7 cellular contexts compared by ENCODE assay signal in genomic region chr20:48920527-48921167, GRCh38. TPM values are rescaled to one million over a fixed set of nuclear protein-coding genes. Genes with fewer than 3 reads are reported as not detected.
A peak's percentile ranks its signal among the peaks of the same experiment; 100 is the strongest.
DNase-seq lines count a peak whose midpoint lies in the region; ATAC-seq and TF ChIP-seq lines count a peak whose summit lies in the region.

No MANE protein-coding gene starts in this region.

- H3K4me1 Mint-ChIP-seq in activated naive CD8-positive, alpha-beta T cell treated with anti-CD3 and anti-CD28 coated beads, Interleukin-2, amount 10 ng/mL, durations not matched to agents 7 days and 5 days = peaks cover 31% of the 10 kb centered on the region

- peaks cover 6% of the 10 kb centered on the region for H3K27me3 Mint-ChIP-seq in activated naive CD8-positive, alpha-beta T cell treated with anti-CD3 and anti-CD28 coated beads, Interleukin-2, amount 10 ng/mL, durations not matched to agents 7 days and 5 days

- no peak overlapping the region for H2BK20ac ChIP-seq in IMR-90 (ENCODE audit: low read depth, low read length)

- no peaks in the 10 kb centered on the region for H3K9me3 Mint-ChIP-seq in activated naive CD8-positive, alpha-beta T cell treated with anti-CD3 and anti-CD28 coated beads, Interleukin-2, amount 10 ng/mL, durations not matched to agents 7 days and 5 days

- peaks cover 6% of the 10 kb centered on the region for H3K36me3 Mint-ChIP-seq in activated naive CD8-positive, alpha-beta T cell treated with anti-CD3 and anti-CD28 coated beads, Interleukin-2, amount 10 ng/mL, durations not matched to agents 7 days and 5 days

- H3K56ac ChIP-seq in IMR-90 (ENCODE audit: extremely low read depth, insufficient read depth, low read length) = no peak overlapping the region

- no peak overlapping the region for H2BK15ac ChIP-seq in IMR-90 (ENCODE audit: low read depth, low read length)

- DNase-seq in IMR-90 (no peak), kidney epithelial cell (ENCODE audit: low read depth) (no peak), substantia nigra (lab: John Stamatoyannopoulos, UW) (peak in 1 of 49 donors; percentile 17)
- DNase-seq in activated naive CD8-positive, alpha-beta T cell treated with anti-CD3 and anti-CD28 coated beads, Interleukin-2, amount 10 ng/mL, durations not matched to agents 7 days and 5 days = peak; percentile 57
- no peak for DNase-seq in central memory CD4-positive, alpha-beta T cell

- no peak overlapping the region for H3K18ac ChIP-seq in IMR-90 (ENCODE audit: low read depth, low read length)

- H3K4me2 ChIP-seq in IMR-90 (ENCODE audit: low read depth, low read length) = peak overlapping the region; percentile 83

- peaks cover 3% of the 10 kb centered on the region; the same call in 1 of the 2 replicates for H3K9me1 ChIP-seq in IMR-90 (ENCODE audit: insufficient read depth, low read length)

- intact Hi-C loops in IMR-90 (cut with micrococcal nuclease) = no loop called here

- H2BK120ac ChIP-seq in IMR-90 (ENCODE audit: low read depth, low read length) = no peak overlapping the region

- ATAC-seq in IMR-90 (ENCODE audit: low read depth) (no peak), GM18861 (IDR thresholded peaks at IDR 0.05; ENCODE audit: unreplicated experiment) (no peak), GM21515 (IDR thresholded peaks at IDR 0.05; ENCODE audit: unreplicated experiment) (no peak)
- ATAC-seq in activated naive CD8-positive, alpha-beta T cell treated with anti-CD3 and anti-CD28 coated beads, Interleukin-2, amount 10 ng/mL, durations not matched to agents 7 days and 5 days (ENCODE audit: low read depth) = no peak

- dilution Hi-C loops in IMR-90 (cut with HindIII; ENCODE audit: low sequenced_read_pairs, unreplicated experiment) = no loop called here

- H3K4me3 Mint-ChIP-seq in activated naive CD8-positive, alpha-beta T cell treated with anti-CD3 and anti-CD28 coated beads, Interleukin-2, amount 10 ng/mL, durations not matched to agents 7 days and 5 days = peak overlapping the region; percentile 97

- H3K4me3 ChIP-seq in IMR-90 (ENCODE audit: insufficient read depth, low read depth, low read length) (peak overlapping the region; percentile 82), kidney epithelial cell (ENCODE audit: low read depth, low read length) (peak overlapping the region; percentile 82)

- H3K36me3 ChIP-seq in IMR-90 (ENCODE audit: control insufficient read depth, insufficient read depth, low read length) = no peaks in the 10 kb centered on the region
- H3K36me3 ChIP-seq in kidney epithelial cell (ENCODE audit: control insufficient read depth, insufficient read depth, low read length) = no peaks in the 10 kb centered on the region

- H3K27ac ChIP-seq in IMR-90 (ENCODE audit: insufficient read depth, low read length) = peak overlapping the region; percentile 77; the same call in 1 of the 2 replicates
- H3K27ac ChIP-seq in substantia nigra (ENCODE audit: low read depth, low read length, poor library complexity, severe bottlenecking) = peak overlapping the region; percentile 79

- POLR2A ChIA-PET in IMR-90 (lab: Charles Lee; ENCODE audit: unreplicated experiment) = no interaction called here
- POLR2A ChIA-PET in activated naive CD8-positive, alpha-beta T cell treated with anti-CD3 and anti-CD28 coated beads, Interleukin-2, amount 10 ng/mL, durations not matched to agents 7 days and 5 days (lab: Charles Lee) = interaction anchor here (1.2 kb wide), 1 partner anchor 26 kb away, joined by 3 read pairs; no protein-coding TSS in a partner anchor

- H3K4me1 ChIP-seq in IMR-90 (ENCODE audit: control insufficient read depth, insufficient read depth, low read length) = peaks cover 2% of the 10 kb centered on the region; the same call in 1 of the 2 replicates

- peak overlapping the region; percentile 99 for H2AK9ac ChIP-seq in IMR-90 (replicated peaks; ENCODE audit: low read depth, low read length, poor library complexity)

- H4K20me1 ChIP-seq in IMR-90 (ENCODE audit: insufficient read depth, low read length) = 0 out of 2 replicates have a peak, but pooled peaks cover 2% of the 10 kb centered on the region

- peak overlapping the region; percentile 94 for H3K4ac ChIP-seq in IMR-90 (ENCODE audit: low read depth, low read length)

- TF ChIP-seq CTCF in IMR-90 (conservative IDR thresholded peaks at IDR 0.05; ENCODE audit: low read depth, low read length) (no peak), kidney epithelial cell (IDR thresholded peaks at IDR 0.05; ENCODE audit: insufficient read depth, low read length, poor library complexity, severe bottlenecking) (no peak)

- no peak overlapping the region for H4K5ac ChIP-seq in IMR-90 (ENCODE audit: low read depth, low read length)

- CTCF ChIA-PET in IMR-90 (lab: Yijun Ruan, JAX) = no interaction called here

- BruUV-seq in IMR-90 (replicated peaks; lab: Mats Ljungman, UMichigan) = no TSS peak

- H3K9ac ChIP-seq in IMR-90 (ENCODE audit: low read depth, low read length) = peak overlapping the region; percentile 62; the same call in 1 of the 2 replicates

- no peak overlapping the region for H4K91ac ChIP-seq in IMR-90 (ENCODE audit: insufficient read depth, low read depth, low read length)

- H3K23ac ChIP-seq in IMR-90 (ENCODE audit: low read depth, low read length) = peak overlapping the region; percentile 56; the same call in 1 of the 2 replicates

- H3K79me1 ChIP-seq in IMR-90 (ENCODE audit: low read depth in 1 of 2, low read length in 2 of 2) = peaks cover 9 to 32% of the 10 kb centered on the region in 2 experiments

- peak overlapping the region; percentile 96 for H3K27ac Mint-ChIP-seq in activated naive CD8-positive, alpha-beta T cell treated with anti-CD3 and anti-CD28 coated beads, Interleukin-2, amount 10 ng/mL, durations not matched to agents 7 days and 5 days

- WGBS in IMR-90 (ENCODE audit: extremely low coverage in 2 of 2, insufficient read length in 1 of 2), 2 experiments = 23% methylated on average over 4 of the region's 10 CpGs; no CpG with 5 or more reads in 1 of the 2 experiments

- 0 out of 2 replicates have a peak overlapping the region, but pooled peaks have one; percentile 58 for H3K14ac ChIP-seq in IMR-90 (replicated peaks; ENCODE audit: low read depth, low read length)

- no peaks in the 10 kb centered on the region; the same call in 1 of the 2 replicates for H3K27me3 ChIP-seq in IMR-90 (ENCODE audit: control insufficient read depth, insufficient read depth, low read length)
- no peaks in the 10 kb centered on the region for H3K27me3 ChIP-seq in kidney epithelial cell (ENCODE audit: control insufficient read depth, insufficient read depth, low read length)

- no peak for TF ChIP-seq RAD21 in IMR-90 (IDR thresholded peaks at IDR 0.05; ENCODE audit: low read length)

- peak overlapping the region; percentile 93 for H2AFZ ChIP-seq in IMR-90 (replicated peaks; ENCODE audit: low read length, poor library complexity)

- H2BK5ac ChIP-seq in IMR-90 (ENCODE audit: low read depth, low read length, poor library complexity, severe bottlenecking) = no peak overlapping the region

- H3K9me3 ChIP-seq in IMR-90 (ENCODE audit: control insufficient read depth, insufficient read depth, low read length) = no peaks in the 10 kb centered on the region

- TF ChIP-seq POLR2A in IMR-90 (IDR thresholded peaks at IDR 0.05; ENCODE audit: low read depth, low read length) = no peak

- peak overlapping the region; percentile 54; the same call in 1 of the 2 replicates for H2AK5ac ChIP-seq in IMR-90 (ENCODE audit: low read depth, low read length)

- peak overlapping the region in 1 of 2 experiments; percentile 89; a peak in 3 of 4 replicates for H4K8ac ChIP-seq in IMR-90 (ENCODE audit: low read depth in 2 of 2, low read length in 2 of 2)

- in situ Hi-C loops in IMR-90 (cut with MboI; ENCODE audit: low sequenced_read_pairs) = loop anchor here (25.0 kb wide), 2 partner anchors 633 to 1258 kb away; no protein-coding TSS in a partner anchor

TF ChIP-seq in IMR-90, 13 proteins besides CTCF, POLR2A, EP300 and RAD21:
- TF ChIP-seq RCOR1 (IDR thresholded peaks at IDR 0.05; ENCODE audit: insufficient replicate concordance, low read length) (no peak), BHLHE40 (IDR thresholded peaks at IDR 0.05; ENCODE audit: low read depth, low read length) (no peak), USF2 (IDR thresholded peaks at IDR 0.05; ENCODE audit: low read depth, low read length) (no peak), CEBPB (IDR thresholded peaks at IDR 0.05; ENCODE audit: low read depth, low read length) (no peak), MXI1 (IDR thresholded peaks at IDR 0.05; ENCODE audit: borderline replicate concordance, low read depth, low read length) (no peak), FOS (IDR thresholded peaks at IDR 0.05; ENCODE audit: low read depth, low read length) (no peak), SMC3 (IDR thresholded peaks at IDR 0.05; ENCODE audit: low read depth, low read length) (no peak), RFX5 (IDR thresholded peaks at IDR 0.05; ENCODE audit: low read depth, low read length) (no peak)

RNA-seq across cellular contexts. Expression of gene ARFGEF2, which starts 0.9 kb away (rescaled TPM):
- total RNA-seq in IMR-90 (2012; rRNA removed) (39.1 and 40.5 TPM in 2 replicates), kidney epithelial cell (34.0 and 38.9 TPM in 2 replicates)
- 8.4 and 10.3 TPM in 2 replicates for polyA plus RNA-seq in IMR-90 (2012; rRNA removed)
- 3.0 and 4.6 TPM in 2 replicates for polyA plus RNA-seq in IMR-90 (2012; cell fraction: cytosol; rRNA removed)
- polyA plus RNA-seq in IMR-90 (2012; cell fraction: nucleus; rRNA removed; ENCODE audit: low replicate concordance) = 6.2 and 20.1 TPM in 2 replicates
- total RNA-seq in activated naive CD8-positive, alpha-beta T cell treated with anti-CD3 and anti-CD28 coated beads, Interleukin-2, amount 10 ng/mL, durations not matched to agents 7 days and 5 days = 10 to 100 TPM; 19.8 to 20.6 TPM
